ENCODE assay signal across 1 cellular context in genomic region chr12:124993568-124994434, GRCh38.
TF ChIP-seq lines count a peak whose summit lies in the region.

Gene BRI3BP (plus strand): TSS chr12:124993645. CDS start chr12:124993791, 146 bp downstream.

TF ChIP-seq in HepG2, 621 proteins besides CTCF, POLR2A, EP300 and RAD21 (continued from another document and continues in another):
- no peak for TF ChIP-seq ETV5 (CRISPR knock-in tag; IDR thresholded peaks at IDR 0.05; ENCODE audit: borderline replicate concordance)
- TF ChIP-seq ZNF142 (CRISPR knock-in tag; IDR thresholded peaks at IDR 0.05) = no peak
- no peak for TF ChIP-seq MAZ (IDR thresholded peaks at IDR 0.05; ENCODE audit: borderline replicate concordance, low read depth, low read length)
- TF ChIP-seq MAZ (CRISPR knock-in tag; IDR thresholded peaks at IDR 0.05; ENCODE audit: low read depth) = no peak
- no peak for TF ChIP-seq ZNF839 (CRISPR knock-in tag; IDR thresholded peaks at IDR 0.05; ENCODE audit: borderline replicate concordance)
- no peak for TF ChIP-seq ZNF75D (CRISPR knock-in tag; IDR thresholded peaks at IDR 0.05; ENCODE audit: borderline replicate concordance)
- no peak for TF ChIP-seq STAT5B (CRISPR knock-in tag; IDR thresholded peaks at IDR 0.05)
- TF ChIP-seq TSC22D2 (CRISPR knock-in tag; IDR thresholded peaks at IDR 0.05; ENCODE audit: borderline replicate concordance) = no peak
- no peak for TF ChIP-seq NFATC3 (CRISPR knock-in tag; IDR thresholded peaks at IDR 0.05)
- TF ChIP-seq ZNF543 (CRISPR knock-in tag; IDR thresholded peaks at IDR 0.05) = no peak
- TF ChIP-seq PAX8 (CRISPR knock-in tag; IDR thresholded peaks at IDR 0.05; ENCODE audit: borderline replicate concordance) = no peak
- TF ChIP-seq GTF3A (CRISPR knock-in tag; conservative IDR thresholded peaks at IDR 0.05) = no peak
- TF ChIP-seq ZNF670 (CRISPR knock-in tag; IDR thresholded peaks at IDR 0.05; ENCODE audit: borderline replicate concordance) = no peak
- TF ChIP-seq PRPF4 (IDR thresholded peaks at IDR 0.05; ENCODE audit: low read depth, low read length, poor library complexity, severe bottlenecking) = no peak
- TF ChIP-seq FLYWCH1 (CRISPR knock-in tag; IDR thresholded peaks at IDR 0.05) = no peak
- TF ChIP-seq ZSCAN30 (CRISPR knock-in tag; IDR thresholded peaks at IDR 0.05) = no peak
- no peak for TF ChIP-seq HINFP (CRISPR knock-in tag; IDR thresholded peaks at IDR 0.05; ENCODE audit: low read depth)
- TF ChIP-seq ZNF205 (CRISPR knock-in tag; IDR thresholded peaks at IDR 0.05) = peak; percentile 96
- no peak for TF ChIP-seq ZNF335 (CRISPR knock-in tag; IDR thresholded peaks at IDR 0.05)
- TF ChIP-seq GABPB1 (CRISPR knock-in tag; IDR thresholded peaks at IDR 0.05) = 0 out of 2 replicates have a peak, but pooled peaks have one; percentile 32
- peak; percentile 26; the same call in 1 of the 2 replicates for TF ChIP-seq ZNF430 (CRISPR knock-in tag; IDR thresholded peaks at IDR 0.05)
- TF ChIP-seq SYNCRIP (IDR thresholded peaks at IDR 0.05; ENCODE audit: insufficient read depth, low read depth, low read length) = no peak
- TF ChIP-seq NR0B2 (CRISPR knock-in tag; IDR thresholded peaks at IDR 0.05) = no peak
- no peak for TF ChIP-seq ZNF740 (CRISPR knock-in tag; IDR thresholded peaks at IDR 0.05)
- peak; percentile 68 for TF ChIP-seq ZFY (CRISPR knock-in tag; IDR thresholded peaks at IDR 0.05)
- TF ChIP-seq FOXK1 (CRISPR knock-in tag; IDR thresholded peaks at IDR 0.05; ENCODE audit: borderline replicate concordance, low read depth) = no peak
- no peak for TF ChIP-seq SMAD1 (CRISPR knock-in tag; IDR thresholded peaks at IDR 0.05; ENCODE audit: borderline replicate concordance, low read depth)
- no peak for TF ChIP-seq POLR2G (IDR thresholded peaks at IDR 0.05; ENCODE audit: low read depth, low read length)
- TF ChIP-seq ZFP91 (CRISPR knock-in tag; IDR thresholded peaks at IDR 0.05; ENCODE audit: borderline replicate concordance) = 0 out of 2 replicates have a peak, but pooled peaks have one; percentile 53
- no peak for TF ChIP-seq ZNF326 (CRISPR knock-in tag; IDR thresholded peaks at IDR 0.05; ENCODE audit: borderline replicate concordance)
- TF ChIP-seq NR1H2 (CRISPR knock-in tag; IDR thresholded peaks at IDR 0.05; ENCODE audit: borderline replicate concordance, low read depth) = no peak
- no peak for TF ChIP-seq DMTF1 (CRISPR knock-in tag; IDR thresholded peaks at IDR 0.05)
- no peak for TF ChIP-seq ZFP36 (IDR thresholded peaks at IDR 0.05; ENCODE audit: borderline replicate concordance, low read depth, low read length, partially characterized antibody)
- no peak for TF ChIP-seq AKAP8 (CRISPR knock-in tag; IDR thresholded peaks at IDR 0.05)
- TF ChIP-seq SMAD9 (CRISPR knock-in tag; IDR thresholded peaks at IDR 0.05) = no peak
- no peak for TF ChIP-seq HOXD1 (CRISPR knock-in tag; IDR thresholded peaks at IDR 0.05)
- TF ChIP-seq CAMTA2 (CRISPR knock-in tag; IDR thresholded peaks at IDR 0.05; ENCODE audit: borderline replicate concordance) = no peak
- TF ChIP-seq TFE3 (CRISPR knock-in tag; IDR thresholded peaks at IDR 0.05) = no peak
- TF ChIP-seq MLXIP (CRISPR knock-in tag; IDR thresholded peaks at IDR 0.05; ENCODE audit: borderline replicate concordance) = no peak
- TF ChIP-seq ZFX (CRISPR knock-in tag; IDR thresholded peaks at IDR 0.05; ENCODE audit: low read depth) = peak; percentile 53
- no peak for TF ChIP-seq SRSF9 (IDR thresholded peaks at IDR 0.05; ENCODE audit: borderline replicate concordance, insufficient read depth, low read depth, low read length, poor library complexity, severe bottlenecking)
- TF ChIP-seq ZNF251 (CRISPR knock-in tag; IDR thresholded peaks at IDR 0.05) = no peak
- peak; percentile 93 for TF ChIP-seq HNRNPLL (IDR thresholded peaks at IDR 0.05; ENCODE audit: low read depth, low read length, poor library complexity, severe bottlenecking)
- TF ChIP-seq SMARCE1 (IDR thresholded peaks at IDR 0.05; ENCODE audit: borderline replicate concordance) = no peak
- TF ChIP-seq ZBTB25 (CRISPR knock-in tag; IDR thresholded peaks at IDR 0.05) = no peak
- TF ChIP-seq ZNF891 (CRISPR knock-in tag; IDR thresholded peaks at IDR 0.05) = no peak
